Comparison of ENCODE assay signal across 8 cellular contexts in genomic region chr17:75876938-75877751, GRCh38. TPM values are rescaled to one million over a fixed set of nuclear protein-coding genes. Genes with fewer than 3 reads are reported as not detected.
DNase-seq lines count a peak whose midpoint lies in the region; ATAC-seq and TF ChIP-seq lines count a peak whose summit lies in the region.

No MANE protein-coding gene starts in this region.

- 2 to 3% methylated on average over 33 to 36 of the region's 41 CpGs for WGBS in tibial nerve, 2 donors

- TF ChIP-seq CTCF in tibial nerve (IDR thresholded peaks at IDR 0.05): peak in 2 of 5 experiments; percentile 5 to 36

- no peaks in the 10 kb centered on the region for H3K36me3 Mint-ChIP-seq in activated T-cell treated with anti-CD3 and anti-CD28 coated beads, Interleukin-2, amount 50 U/mL, for 4 hours (ENCODE audit: insufficient read depth)

- H3K27me3 ChIP-seq in tibial nerve: no peaks in the 10 kb centered on the region

- H3K9me3 Mint-ChIP-seq in activated T-cell treated with anti-CD3 and anti-CD28 coated beads, Interleukin-2, amount 50 U/mL, for 4 hours: no peaks in the 10 kb centered on the region

- DNase-seq in DMS 273 treated with DMSO at 0.1 percent for 48 hours (lab: John Stamatoyannopoulos, UW) (peak; percentile 58), fibroblast of peridontal ligament (ENCODE audit: extremely low read depth) (peak; percentile 97), myocyte (ENCODE audit: low read depth) (peak; percentile 95), tibial nerve (ENCODE audit: low spot score in 2 of 2) (peak; percentile 92 to 96), NCI-H1048 (lab: John Stamatoyannopoulos, UW) (no peak), DMS153 (lab: John Stamatoyannopoulos, UW) (no peak)
- DNase-seq in Jurkat, Clone E6-1 (ENCODE audit: low read depth, low spot score): no peak
- DNase-seq in activated T-cell treated with anti-CD3 and anti-CD28 coated beads, Interleukin-2, amount 50 U/mL, for 4 hours: no peak

- TF ChIP-seq EP300 in tibial nerve (IDR thresholded peaks at IDR 0.05): peak; percentile 66 to 98

- H3K27ac ChIP-seq in tibial nerve: peak overlapping the region; percentile 86 to 99 (median 92)

- H3K4me3 Mint-ChIP-seq in activated T-cell treated with anti-CD3 and anti-CD28 coated beads, Interleukin-2, amount 50 U/mL, for 4 hours: peak overlapping the region; percentile 82

- H3K4me1 ChIP-seq in tibial nerve: peaks cover 9 to 61% (median 53%) of the 10 kb centered on the region in 4 donors

- H3K9me3 ChIP-seq in tibial nerve: no peaks in the 10 kb centered on the region

- ATAC-seq in activated T-cell treated with anti-CD3 and anti-CD28 coated beads, Interleukin-2, amount 50 U/mL, for 4 hours: peak; percentile 19 to 26

- TF ChIP-seq POLR2A in tibial nerve (IDR thresholded peaks at IDR 0.05): peak in 1 of 2 donors; percentile 49

- peaks cover 0 to 24% (median 0%) of the 10 kb centered on the region in 3 donors for H3K36me3 ChIP-seq in tibial nerve

- peaks cover 42% of the 10 kb centered on the region for H3K4me1 Mint-ChIP-seq in activated T-cell treated with anti-CD3 and anti-CD28 coated beads, Interleukin-2, amount 50 U/mL, for 4 hours (ENCODE audit: low read depth)

- H3K4me3 ChIP-seq in Jurkat, Clone E6-1 (ENCODE audit: low read length): peak overlapping the region; percentile 46
- peak overlapping the region; percentile 60 to 80 (median 70) for H3K4me3 ChIP-seq in tibial nerve

- H3K27me3 Mint-ChIP-seq in activated T-cell treated with anti-CD3 and anti-CD28 coated beads, Interleukin-2, amount 50 U/mL, for 4 hours (ENCODE audit: low read depth): peaks cover 1% of the 10 kb centered on the region

RNA-seq across cellular contexts. Expression of gene TRIM47, which starts 1.2 kb away (rescaled TPM):
- polyA plus RNA-seq in Jurkat, Clone E6-1 (2012; ENCODE audit: insufficient read depth, insufficient read length): 20.4 TPM
- 10 to 100 TPM; 12.8 to 18.1 (median 14.5) TPM for total RNA-seq in activated T-cell treated with anti-CD3 and anti-CD28 coated beads, Interleukin-2, amount 50 U/mL, for 4 hours
- 7.2 and 8.8 TPM in 2 replicates for total RNA-seq in myocyte
- 2.7 TPM for polyA plus RNA-seq in myocyte (2012)
- 10 to 100 TPM; 47.4 to 79.0 (median 57.0) TPM for total RNA-seq in tibial nerve

RNA-seq across cellular contexts. Expression of gene TRIM65, which starts 19.6 kb away (rescaled TPM):
- 30.7 TPM for polyA plus RNA-seq in Jurkat, Clone E6-1 (2012; ENCODE audit: insufficient read depth, insufficient read length)
- 10 to 100 TPM; 35.3 to 46.9 (median 43.7) TPM for total RNA-seq in activated T-cell treated with anti-CD3 and anti-CD28 coated beads, Interleukin-2, amount 50 U/mL, for 4 hours
- total RNA-seq in myocyte (22.8 and 25.3 TPM in 2 replicates), tibial nerve (10 to 100 TPM; 40.2 to 68.1 (median 41.5) TPM)
- 15.6 TPM for polyA plus RNA-seq in myocyte (2012)

RNA-seq across cellular contexts. Expression of gene WBP2, which starts 22.0 kb away (rescaled TPM):
- 120 TPM for polyA plus RNA-seq in Jurkat, Clone E6-1 (2012; ENCODE audit: insufficient read depth, insufficient read length)
- total RNA-seq in activated T-cell treated with anti-CD3 and anti-CD28 coated beads, Interleukin-2, amount 50 U/mL, for 4 hours: 10 to 100 TPM; 31.0 to 47.8 (median 44.5) TPM
- total RNA-seq in myocyte (47.5 and 60.3 TPM in 2 replicates), tibial nerve (10 to 100 TPM; 63.5 to 79.7 (median 71.0) TPM)
- polyA plus RNA-seq in myocyte (2012): 144 TPM

RNA-seq across cellular contexts. Expression of gene MRPL38, which starts 27.5 kb away (rescaled TPM):
- polyA plus RNA-seq in Jurkat, Clone E6-1 (2012; ENCODE audit: insufficient read depth, insufficient read length): 129 TPM
- 100 to 1,000 TPM; 203 to 227 (median 218) TPM for total RNA-seq in activated T-cell treated with anti-CD3 and anti-CD28 coated beads, Interleukin-2, amount 50 U/mL, for 4 hours
- 38.2 and 43.4 TPM in 2 replicates for total RNA-seq in myocyte
- polyA plus RNA-seq in myocyte (2012): 46.4 TPM
- 100 to 1,000 TPM in 1 of 4 donors, 10 to 100 TPM in 3; 56.8 to 118 (median 76.2) TPM for total RNA-seq in tibial nerve

RNA-seq across cellular contexts. Expression of gene UNC13D, which starts 32.9 kb away (rescaled TPM):
- 87.6 TPM for polyA plus RNA-seq in Jurkat, Clone E6-1 (2012; ENCODE audit: insufficient read depth, insufficient read length)
- 100 to 1,000 TPM; 122 to 146 (median 124) TPM for total RNA-seq in activated T-cell treated with anti-CD3 and anti-CD28 coated beads, Interleukin-2, amount 50 U/mL, for 4 hours
- total RNA-seq in myocyte: 0.68 and 1.9 TPM in 2 replicates
- polyA plus RNA-seq in myocyte (2012): 1.2 TPM
- 10 to 100 TPM; 10.5 to 53.1 (median 22.6) TPM for total RNA-seq in tibial nerve

Comparison
In these comparisons a context has a peak if more than half of its experiments do, and no peak if none do; other contexts are left out.
1. DNase-seq: peak in DMS 273 treated with DMSO at 0.1 percent for 48 hours (single experiment), fibroblast of peridontal ligament (single experiment), myocyte (single experiment) and tibial nerve (2 of 2); none in Jurkat, Clone E6-1 (single experiment), activated T-cell treated with anti-CD3 and anti-CD28 coated beads, Interleukin-2, amount 50 U/mL, for 4 hours (single experiment), NCI-H1048 (single experiment) and DMS153 (single experiment).